Comparison of ENCODE assay signal across 15 cellular contexts in the genomic region with DNA sequence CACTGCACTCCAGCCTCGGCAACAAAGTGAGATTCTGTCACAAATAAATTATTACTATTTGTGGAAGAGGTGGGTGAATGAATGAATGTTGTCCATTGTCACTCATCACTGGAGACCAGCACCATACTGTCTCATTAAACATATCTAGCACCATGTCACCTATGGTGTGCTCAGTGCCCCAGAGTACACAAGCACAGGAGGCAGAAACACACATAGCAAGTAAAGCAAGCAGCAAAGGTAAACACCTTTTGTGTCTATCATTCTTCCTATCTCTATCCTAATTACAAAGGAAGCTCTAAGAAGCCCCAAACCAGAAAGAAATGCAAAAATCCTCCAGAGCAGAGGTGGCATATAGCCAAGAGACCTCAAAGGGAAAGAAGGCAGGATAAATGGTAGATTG. TPM values are rescaled to one million over a fixed set of nuclear protein-coding genes. Genes with fewer than 3 reads are reported as not detected.
A peak's percentile ranks its signal among the peaks of the same experiment; 100 is the strongest.
DNase-seq lines count a peak whose midpoint lies in the region; ATAC-seq, FAIRE-seq and TF ChIP-seq lines count a peak whose summit lies in the region.
"Had no signal": no experiment of that assay in that cellular context is flagged by ENCODE, and none has a peak within 500 bp of the region (broad histone marks: within the 10 kb centered on the region; RNA-seq: fewer than 3 reads in every experiment).

No MANE protein-coding gene starts in this region.

- H3K4me2 ChIP-seq in HepG2 (ENCODE audit: low read depth, low read length) = no peak overlapping the region

- H3K4me3 Mint-ChIP-seq in endodermal cell = peak overlapping the region; percentile 1

- H3K4me1 ChIP-seq in HepG2 (ENCODE audit: insufficient read depth, low read length) (peaks cover 70% of the 10 kb centered on the region), right lobe of liver (peaks cover 0 to 16% (median 6%) of the 10 kb centered on the region in 4 donors), endodermal cell (ENCODE audit: control insufficient read depth, insufficient read depth, low read length) (peaks cover 5% of the 10 kb centered on the region)

- H3K27ac ChIP-seq in HepG2 (ENCODE audit: extremely low read length, insufficient read depth, low read length) (no peak overlapping the region), right lobe of liver (no peak overlapping the region), endodermal cell (ENCODE audit: low read depth, low read length) (no peak overlapping the region)

- peaks cover 44% of the 10 kb centered on the region for H3K4me1 Mint-ChIP-seq in endodermal cell

- in situ Hi-C loops in HepG2 (cut with HindIII; ENCODE audit: extremely low pct_ligation_motif_present, low pct_unique_long_range_greater_than_20kb) = no loop called here

- no peak for DNase-seq in HepG2 (ENCODE audit: low spot score)
- no peak for DNase-seq in right lobe of liver
- peak; percentile 67 for DNase-seq in NCI-H69 (lab: John Stamatoyannopoulos, UW)
- DNase-seq in endodermal cell = no peak
- no peak for DNase-seq in GM10266 (ENCODE audit: extremely low spot score)
- no peak for DNase-seq in hippocampal formation (lab: John Stamatoyannopoulos, UW)
- DNase-seq: ACHN, NCI-H1417 treated with DMSO at 0.1 percent for 48 hours, NCI-H2029 treated with DMSO at 0.1 percent for 48 hours, NCI-H446 treated with DMSO at 0.1 percent for 48 hours, NCI-H774, RPMI8226, SIG-M5 had no signal

- TF ChIP-seq RAD21 in HepG2 (CRISPR knock-in tag; IDR thresholded peaks at IDR 0.05) = no peak

- no peaks in the 10 kb centered on the region for H3K9me3 Mint-ChIP-seq in endodermal cell

- H3K27me3 Mint-ChIP-seq in endodermal cell (ENCODE audit: insufficient read depth) = no peaks in the 10 kb centered on the region

- H2AFZ ChIP-seq in HepG2 (ENCODE audit: low read length) = no peak overlapping the region

- H3K36me3 Mint-ChIP-seq in endodermal cell (ENCODE audit: low read depth) = peaks cover 5% of the 10 kb centered on the region

- BruUV-seq in HepG2 (replicated peaks; lab: Mats Ljungman, UMichigan) = no TSS peak

- no peak for TF ChIP-seq POLR2A in HepG2 (IDR thresholded peaks at IDR 0.05; ENCODE audit: insufficient read depth in 1 of 2, low read depth in 2 of 2, low read length in 2 of 2)
- no peak for TF ChIP-seq POLR2A in right lobe of liver (IDR thresholded peaks at IDR 0.05)

- no peak overlapping the region for H3K4me3 ChIP-seq in HepG2 (replicated peaks in 1 of 3; ENCODE audit: insufficient read depth in 1 of 3, low read depth in 2 of 3, low read length in 3 of 3)
- no peak overlapping the region for H3K4me3 ChIP-seq in right lobe of liver
- H3K4me3 ChIP-seq in endodermal cell (ENCODE audit: low read length) = no peak overlapping the region
- H3K4me3 ChIP-seq: HAP-1 had no signal

- H3K27ac Mint-ChIP-seq in endodermal cell = peak overlapping the region; percentile 3

- H4K20me1 ChIP-seq in HepG2 (ENCODE audit: insufficient read depth, low read length) = peaks cover 63% of the 10 kb centered on the region

- POLR2A ChIA-PET in HepG2 (lab: Yijun Ruan, JAX) = interaction anchor here (0.6 to 1.2 kb wide), 3 partner anchors 9 to 1803 kb away, joined by 3 to 4 read pairs (median 3); a partner anchor contains a TSS

- H3K79me2 ChIP-seq in HepG2 (ENCODE audit: insufficient read depth, low read length) = peaks cover 82% of the 10 kb centered on the region

- intact Hi-C loops in HepG2 (cut with micrococcal nuclease; ENCODE audit: unreplicated experiment) (no loop called here), right lobe of liver (cut with DNase I) (no loop called here)

- no peaks in the 10 kb centered on the region for H3K27me3 ChIP-seq in HepG2 (ENCODE audit: control insufficient read depth in 1 of 2, insufficient read depth in 2 of 2, low read length in 2 of 2)
- no peaks in the 10 kb centered on the region for H3K27me3 ChIP-seq in right lobe of liver
- H3K27me3 ChIP-seq in endodermal cell (ENCODE audit: control insufficient read depth, insufficient read depth, low read length, poor library complexity, severe bottlenecking) = no peaks in the 10 kb centered on the region

- H3K9me3 ChIP-seq in HepG2 (ENCODE audit: low read length) (no peaks in the 10 kb centered on the region), right lobe of liver (no peaks in the 10 kb centered on the region), endodermal cell (ENCODE audit: control insufficient read depth, low read length) (no peaks in the 10 kb centered on the region)
- H3K9me3 ChIP-seq: HAP-1 had no signal

- no peak for FAIRE-seq in HepG2 (lab: Jason Lieb, UNC)

- 91% methylated on average over 1 of the region's 1 CpG for WGBS in HepG2 (ENCODE audit: low lambda C conversion rate)
- no CpG with 5 or more reads among the region's 1 CpG for WGBS in right lobe of liver (ENCODE audit: insufficient coverage, low coverage, low lambda C conversion rate, missing lambda C conversion rate)
- WGBS in endodermal cell (ENCODE audit: insufficient coverage in 1 of 2, insufficient read length in 1 of 2), 2 experiments = no CpG with 5 or more reads among the region's 1 CpG

- H3K36me3 ChIP-seq in HepG2 (replicated peaks in 1 of 2; ENCODE audit: control insufficient read depth in 1 of 2, insufficient read depth in 2 of 2, low read length in 2 of 2) (peaks cover 0 to 3% of the 10 kb centered on the region in 2 experiments; a peak in 2 of 5 replicates), right lobe of liver (peaks cover 0 to 5% (median 0%) of the 10 kb centered on the region in 4 donors), endodermal cell (ENCODE audit: control insufficient read depth, insufficient read depth, low read length) (no peaks in the 10 kb centered on the region)

- CTCF ChIA-PET in HepG2 (lab: Yijun Ruan, JAX; ENCODE audit: low intra/inter-chr PET ratio, low total read pairs) = no interaction called here

- no peak for TF ChIP-seq CTCF in HepG2 (CRISPR knock-in tag; IDR thresholded peaks at IDR 0.05)
- TF ChIP-seq CTCF in right lobe of liver (IDR thresholded peaks at IDR 0.05) = no peak
- TF ChIP-seq CTCF in endodermal cell (conservative IDR thresholded peaks at IDR 0.05) = no peak
- TF ChIP-seq CTCF in GM10266 (IDR thresholded peaks at IDR 0.05; ENCODE audit: control insufficient read depth, insufficient read depth, low read depth, missing control alignments) = no peak

- no peak overlapping the region for H3K9ac ChIP-seq in HepG2 (ENCODE audit: insufficient read depth, low read depth, low read length)
- no peak overlapping the region for H3K9ac ChIP-seq in endodermal cell (ENCODE audit: extremely low read depth, low read length, poor library complexity, severe bottlenecking)

- TF ChIP-seq EP300 in HepG2 (IDR thresholded peaks at IDR 0.05; ENCODE audit: low read depth in 2 of 2, low read length in 2 of 2) (no peak), HepG2 (CRISPR knock-in tag; IDR thresholded peaks at IDR 0.05; ENCODE audit: borderline replicate concordance) (no peak)

- ATAC-seq in HepG2 = no peak; the same call in 2 of the 3 replicates
- no peak for ATAC-seq in right lobe of liver
- no peak for ATAC-seq in GM21786 (IDR thresholded peaks at IDR 0.05; ENCODE audit: unreplicated experiment)

RNA-seq across cellular contexts. Expression of a gene that starts 9.2 kb away (rescaled TPM):
- total RNA-seq in HepG2 (2016; rRNA removed; fragmentation: Illumina TruSeq; extraction: Trizol) (39.5 and 60.3 TPM in 2 replicates), right lobe of liver (100 to 1,000 TPM in 1 of 6 experiments, 10 to 100 TPM in 5; 31.2 to 162 (median 37.9) TPM), endodermal cell (10 to 100 TPM; 44.5 to 60.8 TPM)
- total RNA-seq in HepG2 (2016; cell fraction: cytosol; rRNA removed; fragmentation: Illumina TruSeq; extraction: Trizol; ENCODE audit: low read depth) = 11.0 and 16.4 TPM in 2 replicates
- 39.4 and 62.3 TPM in 2 replicates for total RNA-seq in HepG2 (2016; cell fraction: insoluble cytoplasmic fraction; rRNA removed; fragmentation: Illumina TruSeq; extraction: Trizol)
- total RNA-seq in HepG2 (2016; cell fraction: membrane; rRNA removed; fragmentation: Illumina TruSeq; extraction: Trizol) = 36.2 and 41.2 TPM in 2 replicates
- total RNA-seq in HepG2 (2016; cell fraction: nucleus; rRNA removed; fragmentation: Illumina TruSeq; extraction: Trizol) = 68.5 and 75.0 TPM in 2 replicates
- polyA plus RNA-seq in HepG2 (2011; rRNA removed) = 110 and 137 TPM in 2 replicates
- polyA plus RNA-seq in HepG2 (2011; cell fraction: cytosol; rRNA removed) = 61.7 and 85.2 TPM in 2 replicates
- polyA plus RNA-seq in HepG2 (2011; cell fraction: nucleus; rRNA removed) = 36.3 and 40.5 TPM in 2 replicates
- polyA plus RNA-seq in HepG2 (2012) = 77.7 and 120 TPM in 2 replicates
- polyA plus RNA-seq in HepG2 (2016; cell fraction: cytosol; fragmentation: Illumina TruSeq; extraction: Trizol; ENCODE audit: low read depth) = 10.9 and 16.5 TPM in 2 replicates
- 34.8 and 35.0 TPM in 2 replicates for polyA plus RNA-seq in HepG2 (2016; cell fraction: insoluble cytoplasmic fraction; fragmentation: Illumina TruSeq; extraction: Trizol; ENCODE audit: low read depth)
- polyA plus RNA-seq in HepG2 (2016; cell fraction: membrane; fragmentation: Illumina TruSeq; extraction: Trizol; ENCODE audit: low read depth) = 19.1 and 21.8 TPM in 2 replicates
- 70.3 and 77.8 TPM in 2 replicates for polyA plus RNA-seq in HepG2 (2016; cell fraction: nucleus; fragmentation: Illumina TruSeq; extraction: Trizol; ENCODE audit: insufficient read depth, low read depth)
- polyA minus RNA-seq in HepG2 (2011; rRNA and poly(A)+ RNA removed; ENCODE audit: low replicate concordance) = 16.0 and 42.3 TPM in 2 replicates
- polyA minus RNA-seq in HepG2 (2011; cell fraction: cytosol; rRNA and poly(A)+ RNA removed) = 97.0 and 156 TPM in 2 replicates
- polyA minus RNA-seq in HepG2 (2011; cell fraction: nucleus; rRNA and poly(A)+ RNA removed) = 90.4 and 99.5 TPM in 2 replicates
- polyA plus RNA-seq in endodermal cell (2013, experiment 1 of 2) = 22.4 TPM
- polyA plus RNA-seq in endodermal cell (2013, experiment 2 of 2) = 21.7 TPM

RNA-seq across cellular contexts. Expression of a gene that starts 20.8 kb away (rescaled TPM):
- 210 and 318 TPM in 2 replicates for total RNA-seq in HepG2 (2016; rRNA removed; fragmentation: Illumina TruSeq; extraction: Trizol)
- 30.8 and 32.7 TPM in 2 replicates for total RNA-seq in HepG2 (2016; cell fraction: cytosol; rRNA removed; fragmentation: Illumina TruSeq; extraction: Trizol; ENCODE audit: low read depth)
- 209 and 319 TPM in 2 replicates for total RNA-seq in HepG2 (2016; cell fraction: insoluble cytoplasmic fraction; rRNA removed; fragmentation: Illumina TruSeq; extraction: Trizol)
- 43.6 and 56.6 TPM in 2 replicates for total RNA-seq in HepG2 (2016; cell fraction: membrane; rRNA removed; fragmentation: Illumina TruSeq; extraction: Trizol)
- total RNA-seq in HepG2 (2016; cell fraction: nucleus; rRNA removed; fragmentation: Illumina TruSeq; extraction: Trizol) = 147 and 149 TPM in 2 replicates
- 67.6 and 90.0 TPM in 2 replicates for polyA plus RNA-seq in HepG2 (2011; rRNA removed)
- 24.7 and 40.4 TPM in 2 replicates for polyA plus RNA-seq in HepG2 (2011; cell fraction: cytosol; rRNA removed)
- 53.1 and 74.3 TPM in 2 replicates for polyA plus RNA-seq in HepG2 (2011; cell fraction: nucleus; rRNA removed)
- polyA plus RNA-seq in HepG2 (2012) = 74.5 and 94.0 TPM in 2 replicates
- 13.4 and 15.5 TPM in 2 replicates for polyA plus RNA-seq in HepG2 (2016; cell fraction: cytosol; fragmentation: Illumina TruSeq; extraction: Trizol; ENCODE audit: low read depth)
- 268 and 281 TPM in 2 replicates for polyA plus RNA-seq in HepG2 (2016; cell fraction: insoluble cytoplasmic fraction; fragmentation: Illumina TruSeq; extraction: Trizol; ENCODE audit: low read depth)
- polyA plus RNA-seq in HepG2 (2016; cell fraction: membrane; fragmentation: Illumina TruSeq; extraction: Trizol; ENCODE audit: low read depth) = 23.4 and 27.8 TPM in 2 replicates
- polyA plus RNA-seq in HepG2 (2016; cell fraction: nucleus; fragmentation: Illumina TruSeq; extraction: Trizol; ENCODE audit: insufficient read depth, low read depth) = 186 and 191 TPM in 2 replicates
- 23.9 and 42.3 TPM in 2 replicates for polyA minus RNA-seq in HepG2 (2011; rRNA and poly(A)+ RNA removed; ENCODE audit: low replicate concordance)
- polyA minus RNA-seq in HepG2 (2011; cell fraction: cytosol; rRNA and poly(A)+ RNA removed) = 40.4 and 47.9 TPM in 2 replicates
- polyA minus RNA-seq in HepG2 (2011; cell fraction: nucleus; rRNA and poly(A)+ RNA removed) = 156 and 191 TPM in 2 replicates
- 10 to 100 TPM; 40.7 to 63.0 (median 51.3) TPM for total RNA-seq in right lobe of liver
- 100 to 1,000 TPM; 102 to 121 TPM for total RNA-seq in endodermal cell
- polyA plus RNA-seq in endodermal cell (2013, experiment 1 of 2) = 116 TPM
- polyA plus RNA-seq in endodermal cell (2013, experiment 2 of 2) = 105 TPM

RNA-seq across cellular contexts. Expression of a gene that starts 43.8 kb away (rescaled TPM):
- total RNA-seq in HepG2 (2016; rRNA removed; fragmentation: Illumina TruSeq; extraction: Trizol) (10.9 and 15.6 TPM in 2 replicates), right lobe of liver (10 to 100 TPM; 10.1 to 18.3 (median 13.1) TPM), endodermal cell (10 to 100 TPM; 27.3 to 28.2 TPM)
- total RNA-seq in HepG2 (2016; cell fraction: cytosol; rRNA removed; fragmentation: Illumina TruSeq; extraction: Trizol; ENCODE audit: low read depth) = 4.5 and 5.0 TPM in 2 replicates
- 11.0 and 15.6 TPM in 2 replicates for total RNA-seq in HepG2 (2016; cell fraction: insoluble cytoplasmic fraction; rRNA removed; fragmentation: Illumina TruSeq; extraction: Trizol)
- 14.1 and 14.7 TPM in 2 replicates for total RNA-seq in HepG2 (2016; cell fraction: membrane; rRNA removed; fragmentation: Illumina TruSeq; extraction: Trizol)
- total RNA-seq in HepG2 (2016; cell fraction: nucleus; rRNA removed; fragmentation: Illumina TruSeq; extraction: Trizol) = 10.3 and 11.2 TPM in 2 replicates
- polyA plus RNA-seq in HepG2 (2011; rRNA removed) = 5.7 and 6.6 TPM in 2 replicates
- polyA plus RNA-seq in HepG2 (2011; cell fraction: cytosol; rRNA removed) = 2.7 and 3.9 TPM in 2 replicates
- 2.7 and 3.5 TPM in 2 replicates for polyA plus RNA-seq in HepG2 (2011; cell fraction: nucleus; rRNA removed)
- 4.4 and 8.3 TPM in 2 replicates for polyA plus RNA-seq in HepG2 (2012)
- polyA plus RNA-seq in HepG2 (2016; cell fraction: cytosol; fragmentation: Illumina TruSeq; extraction: Trizol; ENCODE audit: low read depth) = 5.1 and 6.7 TPM in 2 replicates
- polyA plus RNA-seq in HepG2 (2016; cell fraction: insoluble cytoplasmic fraction; fragmentation: Illumina TruSeq; extraction: Trizol; ENCODE audit: low read depth) = 20.7 and 22.1 TPM in 2 replicates
- polyA plus RNA-seq in HepG2 (2016; cell fraction: membrane; fragmentation: Illumina TruSeq; extraction: Trizol; ENCODE audit: low read depth) = 11.1 and 11.8 TPM in 2 replicates
- 17.8 and 19.4 TPM in 2 replicates for polyA plus RNA-seq in HepG2 (2016; cell fraction: nucleus; fragmentation: Illumina TruSeq; extraction: Trizol; ENCODE audit: insufficient read depth, low read depth)
- 4.5 and 4.8 TPM in 2 replicates for polyA minus RNA-seq in HepG2 (2011; rRNA and poly(A)+ RNA removed; ENCODE audit: low replicate concordance)
- 5.7 and 5.8 TPM in 2 replicates for polyA minus RNA-seq in HepG2 (2011; cell fraction: cytosol; rRNA and poly(A)+ RNA removed)
- 8.9 and 11.7 TPM in 2 replicates for polyA minus RNA-seq in HepG2 (2011; cell fraction: nucleus; rRNA and poly(A)+ RNA removed)
- polyA plus RNA-seq in endodermal cell (2013, experiment 1 of 2) = 14.4 TPM
- 14.5 TPM for polyA plus RNA-seq in endodermal cell (2013, experiment 2 of 2)
